ENCODE assay signal across 13 cellular contexts in genomic region chrX:129524250-129524850, GRCh38. TPM values are rescaled to one million over a fixed set of nuclear protein-coding genes. Genes with fewer than 3 reads are reported as not detected.
DNase-seq lines count a peak whose midpoint lies in the region; ATAC-seq and TF ChIP-seq lines count a peak whose summit lies in the region.
"Had no signal": no experiment of that assay in that cellular context is flagged by ENCODE, and none has a peak within 500 bp of the region (broad histone marks: within the 10 kb centered on the region; RNA-seq: fewer than 3 reads in every experiment).

No MANE protein-coding gene starts in this region.

- H3K4me3 Mint-ChIP-seq in activated B cell treated with CpG ODN at 0.5 μM for 24 hours (peak overlapping the region; percentile 70), immature natural killer cell (peak overlapping the region; percentile 64 to 86 (median 82))

- TF ChIP-seq CTCF in 22Rv1 (IDR thresholded peaks at IDR 0.05) (no peak), activated B cell treated with CpG ODN at 0.5 μM for 24 hours (IDR thresholded peaks at IDR 0.05) (no peak)

- H3K4me1 Mint-ChIP-seq in activated B cell treated with CpG ODN at 0.5 μM for 24 hours = peaks cover 3% of the 10 kb centered on the region
- H3K4me1 Mint-ChIP-seq in immature natural killer cell = peaks cover 10 to 12% of the 10 kb centered on the region in 2 donors

- peak overlapping the region; percentile 83 for H3K27ac ChIP-seq in 22Rv1

- no peak for DNase-seq in activated B cell treated with CpG ODN at 0.5 μM for 24 hours
- DNase-seq in immature natural killer cell = no peak
- no peak for DNase-seq in DMS 273 (lab: John Stamatoyannopoulos, UW; ENCODE audit: unreplicated experiment)
- no peak for DNase-seq in NCI-H128 (lab: John Stamatoyannopoulos, UW; ENCODE audit: unreplicated experiment)
- DNase-seq in HCEC 1CT = no peak
- DNase-seq: activated CD8-positive, alpha-beta memory T cell treated with anti-CD3 and anti-CD28 coated beads for 24 hours; islet precursor cell; NCI-H1417; Peyer's patch; stimulated activated naive CD8-positive, alpha-beta T cell treated with anti-CD3 and anti-CD28 coated beads, Interleukin-15, Interleukin-2, amounts not matched to agents 100 U/mL and 50 U/mL, for 24 hours had no signal

- H3K9me3 Mint-ChIP-seq in activated B cell treated with CpG ODN at 0.5 μM for 24 hours (no peaks in the 10 kb centered on the region), immature natural killer cell (peaks cover 0 to 4% (median 0%) of the 10 kb centered on the region in 6 donors)

- CTCF ChIA-PET in activated B cell treated with CpG ODN at 0.5 μM for 24 hours (lab: Charles Lee) = no interaction called here

- ATAC-seq in activated B cell treated with CpG ODN at 0.5 μM for 24 hours (ENCODE audit: low read depth) (no peak), HG03521 (IDR thresholded peaks at IDR 0.05; ENCODE audit: unreplicated experiment) (no peak)
- ATAC-seq: stimulated activated naive CD8-positive, alpha-beta T cell treated with anti-CD3 and anti-CD28 coated beads, Interleukin-15, Interleukin-2, amounts not matched to agents 100 U/mL and 50 U/mL, for 24 hours had no signal

- H3K36me3 Mint-ChIP-seq in activated B cell treated with CpG ODN at 0.5 μM for 24 hours (ENCODE audit: low read depth) = no peaks in the 10 kb centered on the region
- H3K36me3 Mint-ChIP-seq in immature natural killer cell = no peaks in the 10 kb centered on the region

- no peak overlapping the region for H3K27ac Mint-ChIP-seq in activated B cell treated with CpG ODN at 0.5 μM for 24 hours
- no peak overlapping the region for H3K27ac Mint-ChIP-seq in immature natural killer cell

- intact Hi-C loops in activated B cell treated with CpG ODN at 0.5 μM for 24 hours (cut with micrococcal nuclease) = no loop called here

- POLR2A ChIA-PET in activated B cell treated with CpG ODN at 0.5 μM for 24 hours (lab: Charles Lee) = no interaction called here

- no peaks in the 10 kb centered on the region for H3K36me3 ChIP-seq in ES-I3 (ENCODE audit: insufficient read depth, low read length)
- H3K36me3 ChIP-seq: Peyer's patch had no signal

- H3K9ac ChIP-seq in ES-I3 (ENCODE audit: low read depth, low read length) = peak overlapping the region; percentile 85; the same call in 1 of the 2 replicates

- no peaks in the 10 kb centered on the region for H3K4me1 ChIP-seq in ES-I3 (ENCODE audit: insufficient read depth, low read length)
- H3K4me1 ChIP-seq: Peyer's patch had no signal

- H3K27me3 Mint-ChIP-seq in activated B cell treated with CpG ODN at 0.5 μM for 24 hours (peaks cover 2% of the 10 kb centered on the region), immature natural killer cell (ENCODE audit: low read depth in 3 of 3) (peaks cover 4 to 10% (median 9%) of the 10 kb centered on the region in 3 donors)

- no peaks in the 10 kb centered on the region for H3K9me3 ChIP-seq in ES-I3 (ENCODE audit: control insufficient read depth, insufficient read depth, low read length)
- H3K9me3 ChIP-seq: Peyer's patch had no signal

RNA-seq across cellular contexts. Expression of gene SMARCA1, which starts 1.1 kb away (rescaled TPM):
- total RNA-seq in activated B cell treated with CpG ODN at 0.5 μM for 24 hours = 0.73 and 1.1 TPM in 2 replicates
- polyA plus RNA-seq in immature natural killer cell = under 1 TPM in 2 of 3 donors, not detected in 1; 0.28 to 0.89 TPM

RNA-seq across cellular contexts. Expression of gene OCRL, which starts 15.7 kb away (rescaled TPM):
- total RNA-seq in activated B cell treated with CpG ODN at 0.5 μM for 24 hours = 5.4 and 7.5 TPM in 2 replicates
- polyA plus RNA-seq in immature natural killer cell = under 1 TPM in 1 of 3 donors, not detected in 2; 0.31 TPM
